ENCODE assay signal across 17 cellular contexts in the genomic region with DNA sequence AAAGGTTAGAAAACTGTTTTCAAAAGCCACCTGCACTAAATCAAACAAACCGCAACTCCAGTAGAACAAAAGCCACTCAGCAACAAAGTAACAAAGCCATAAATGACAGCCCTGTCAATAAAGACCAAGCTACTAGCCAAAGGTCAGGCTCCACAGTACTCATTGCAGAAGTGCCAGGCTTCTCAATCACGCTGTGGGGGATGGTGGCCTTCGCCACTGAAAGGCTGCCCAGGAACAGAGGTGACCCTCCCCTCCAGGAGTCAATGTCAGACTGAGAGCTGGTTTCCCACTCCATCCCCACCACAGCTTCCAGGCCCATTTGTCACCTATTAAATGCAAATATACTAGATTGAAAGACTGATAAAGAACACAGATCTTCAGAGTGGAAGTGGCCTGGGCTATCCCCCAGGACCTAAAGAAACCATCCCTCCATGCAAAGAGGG. TPM values are rescaled to one million over a fixed set of nuclear protein-coding genes. Genes with fewer than 3 reads are reported as not detected.
A peak's percentile ranks its signal among the peaks of the same experiment; 100 is the strongest.
DNase-seq lines count a peak whose midpoint lies in the region; ATAC-seq and TF ChIP-seq lines count a peak whose summit lies in the region.
"Had no signal": no experiment of that assay in that cellular context is flagged by ENCODE, and none has a peak within 500 bp of the region (broad histone marks: within the 10 kb centered on the region; RNA-seq: fewer than 3 reads in every experiment).

No MANE protein-coding gene starts in this region.

- H3K27me3 ChIP-seq in upper lobe of right lung = no peaks in the 10 kb centered on the region

- no peak for ATAC-seq in left cardiac atrium
- peak; percentile 46 for ATAC-seq in upper lobe of right lung
- ATAC-seq: activated CD4-positive, alpha-beta T cell treated with anti-CD3 and anti-CD28 coated beads for 36 hours; GM23338 had no signal

- H3K4me3 ChIP-seq in upper lobe of right lung = no peak overlapping the region
- H3K4me3 ChIP-seq: GM23338 had no signal

- intact Hi-C loops in cardiac septum (cut with DNase I) (no loop called here), left cardiac atrium (cut with DNase I) (no loop called here), upper lobe of right lung (cut with DNase I) (no loop called here)

- no peak overlapping the region for H3K27ac ChIP-seq in upper lobe of right lung

- peaks cover 15% of the 10 kb centered on the region for H3K4me1 ChIP-seq in upper lobe of right lung

- peak; percentile 73 for DNase-seq in cardiac septum (ENCODE audit: low spot score)
- no peak for DNase-seq in left cardiac atrium
- DNase-seq in NCI-H2227 treated with DMSO at 0.1 percent for 48 hours (lab: John Stamatoyannopoulos, UW) = peak; percentile 70
- DNase-seq in islet precursor cell = peak; percentile 85
- no peak for DNase-seq in upper lobe of right lung
- no peak for DNase-seq in NCI-H1048 (lab: John Stamatoyannopoulos, UW)
- no peak for DNase-seq in NCI-H82 treated with DMSO at 0.1 percent for 48 hours (lab: John Stamatoyannopoulos, UW; ENCODE audit: unreplicated experiment)
- no peak for DNase-seq in activated gamma-delta T cell (lab: John Stamatoyannopoulos, UW)
- DNase-seq: ACHN; activated CD4-positive, alpha-beta T cell treated with anti-CD3 and anti-CD28 coated beads for 36 hours; activated naive CD4-positive, alpha-beta T cell treated with anti-CD3 and anti-CD28 coated beads, Interleukin-2, amount 50 U/mL, for 16 hours; foreskin melanocyte; MM.1S; retina; SIG-M5; trophoblast cell had no signal

- no peaks in the 10 kb centered on the region for H3K9me3 ChIP-seq in upper lobe of right lung

- no peaks in the 10 kb centered on the region for H3K36me3 ChIP-seq in upper lobe of right lung

- no peak for TF ChIP-seq CTCF in upper lobe of right lung (IDR thresholded peaks at IDR 0.05)

RNA-seq across cellular contexts. Expression of a gene that starts 5.9 kb away (rescaled TPM):
- total RNA-seq in cardiac septum = 9.3 TPM
- 10 to 100 TPM in 1 of 2 donors, 1 to 10 TPM in 1; 6.4 to 14.9 TPM for total RNA-seq in left cardiac atrium
- total RNA-seq in upper lobe of right lung = 30.7 TPM
- total RNA-seq: activated CD4-positive, alpha-beta T cell treated with anti-CD3 and anti-CD28 coated beads for 36 hours had no signal

Comparison
In these comparisons a context has a peak if more than half of its experiments do, and no peak if none do; other contexts are left out.
1. DNase-seq: peak in cardiac septum (single experiment), NCI-H2227 treated with DMSO at 0.1 percent for 48 hours (single experiment) and islet precursor cell (single experiment); none in left cardiac atrium (single experiment), upper lobe of right lung (single experiment), NCI-H1048 (single experiment), NCI-H82 treated with DMSO at 0.1 percent for 48 hours (single experiment) and activated gamma-delta T cell (single experiment).